Comparison of ENCODE assay signal across 16 cellular contexts in genomic region chr13:68369739-68370138, GRCh38.
DNase-seq lines count a peak whose midpoint lies in the region; ATAC-seq, FAIRE-seq and TF ChIP-seq lines count a peak whose summit lies in the region.
"Had no signal": no experiment of that assay in that cellular context is flagged by ENCODE, and none has a peak within 500 bp of the region (broad histone marks: within the 10 kb centered on the region; RNA-seq: fewer than 3 reads in every experiment).

No MANE protein-coding gene starts in this region.

- no peak overlapping the region for H3K14ac ChIP-seq in H1 (ENCODE audit: insufficient read length)

- H4K5ac ChIP-seq in H1 (ENCODE audit: insufficient read length, low read depth, low read length), result no peak overlapping the region

- H2BK5ac ChIP-seq in H1 (ENCODE audit: low read depth, low read length), result no peak overlapping the region

- no peak overlapping the region for H2BK15ac ChIP-seq in H1 (ENCODE audit: low read length)

- TF ChIP-seq EP300 in H1 (IDR thresholded peaks at IDR 0.05; ENCODE audit: borderline replicate concordance in 1 of 2, low read depth in 2 of 2, low read length in 2 of 2), result no peak

- no peak overlapping the region for H3K9ac ChIP-seq in H1 (replicated peaks in 1 of 4; ENCODE audit: extremely low read depth in 1 of 4, low read depth in 3 of 4, low read length in 3 of 4)

- H2AFZ ChIP-seq in H1 (ENCODE audit: low read length), result no peak overlapping the region; the same call in 1 of the 2 replicates

- H3K79me2 ChIP-seq in H1 (ENCODE audit: control insufficient read depth in 1 of 2, insufficient read depth in 2 of 2, low read length in 2 of 2), result no peaks in the 10 kb centered on the region

- DNase-seq in COLO668 (lab: John Stamatoyannopoulos, UW; ENCODE audit: unreplicated experiment), result peak; percentile 81
- DNase-seq in HK-2 (ENCODE audit: unreplicated experiment), result peak; percentile 11
- peak; percentile 32 for DNase-seq in NCI-H69 (lab: John Stamatoyannopoulos, UW)
- no peak for DNase-seq in H1 (ENCODE audit: low read depth in 1 of 2, low spot score in 2 of 2)
- DNase-seq in AML-193 (lab: John Stamatoyannopoulos, UW), result no peak
- no peak for DNase-seq in activated CD4-positive, alpha-beta T cell treated with anti-CD3 and anti-CD28 coated beads for 1 hour
- no peak for DNase-seq in NCI-H446 treated with DMSO at 0.1 percent for 48 hours (lab: John Stamatoyannopoulos, UW)
- DNase-seq: activated naive CD4-positive, alpha-beta T cell treated with anti-CD3 and anti-CD28 coated beads, Interleukin-2, amount 10 ng/mL, durations not matched to agents 7 days and 5 days; left cardiac atrium; NCI-H774; stimulated activated CD4-positive, alpha-beta T cell treated with anti-CD3 and anti-CD28 coated beads, Interleukin-4, amount 100 ng/mL, for 1 hour; uterus had no signal

- no peak for FAIRE-seq in H1 (lab: Jason Lieb, UNC)
- FAIRE-seq: GM12891 had no signal

- TF ChIP-seq RAD21 in H1 (IDR thresholded peaks at IDR 0.05 in 1 of 2, conservative IDR thresholded peaks at IDR 0.05 in 1 of 2; ENCODE audit: low read depth in 2 of 2, low read length in 2 of 2), result no peak

- CTCF ChIA-PET in H1 (lab: Charles Lee; ENCODE audit: partially characterized antibody), result no interaction called here

- no peaks in the 10 kb centered on the region for H3K27me3 ChIP-seq in H1 (replicated peaks in 1 of 4; ENCODE audit: control insufficient read depth in 3 of 4, extremely low read depth in 1 of 4, insufficient read depth in 3 of 4, low read length in 3 of 4)
- H3K27me3 ChIP-seq: uterus had no signal

- POLR2A ChIA-PET in H1 (lab: Charles Lee; ENCODE audit: partially characterized antibody), result no interaction called here

- H4K20me1 ChIP-seq in H1 (replicated peaks in 1 of 2; ENCODE audit: control insufficient read depth in 1 of 2, insufficient read depth in 2 of 2, low read length in 2 of 2), result no peaks in the 10 kb centered on the region

- H3K18ac ChIP-seq in H1 (ENCODE audit: extremely low read depth, low read length), result no peak overlapping the region

- no peak for ATAC-seq in HG02759 (IDR thresholded peaks at IDR 0.05; ENCODE audit: unreplicated experiment)
- ATAC-seq: left cardiac atrium had no signal

- H3K4me3 ChIP-seq in H1 (ENCODE audit: extremely low read depth in 1 of 4, insufficient read depth in 2 of 4, low read depth in 3 of 4, low read length in 4 of 4), result no peak overlapping the region
- H3K4me3 ChIP-seq: SK-N-MC, uterus had no signal

- H3K27ac ChIP-seq in H1 (ENCODE audit: low read depth, low read length), result no peak overlapping the region
- H3K27ac ChIP-seq: SK-N-MC, uterus, VCaP had no signal

- H3K23me2 ChIP-seq in H1 (ENCODE audit: low read depth, low read length), result no peaks in the 10 kb centered on the region

- 95% methylated on average over 5 of the region's 5 CpGs; no CpG with 5 or more reads in 1 of the 2 experiments for WGBS in H1 (ENCODE audit: extremely low coverage in 1 of 2, insufficient coverage in 1 of 2, insufficient read length in 1 of 2, insufficient replicate concordance in 2 of 2, low coverage in 1 of 2, low lambda C conversion rate in 2 of 2, missing lambda C conversion rate in 1 of 2), 2 experiments

- H3K4me2 ChIP-seq in H1 (ENCODE audit: insufficient read depth in 1 of 2, low read depth in 2 of 2, low read length in 2 of 2), result no peak overlapping the region

- no peaks in the 10 kb centered on the region for H3K4me1 ChIP-seq in H1 (replicated peaks in 1 of 4; ENCODE audit: control insufficient read depth in 3 of 4, insufficient read depth in 4 of 4, low read length in 3 of 4)
- H3K4me1 ChIP-seq: uterus had no signal

- TF ChIP-seq CTCF in H1 (IDR thresholded peaks at IDR 0.05; ENCODE audit: control extremely low read depth in 1 of 3, insufficient read depth in 1 of 3, low read depth in 1 of 3, low read length in 3 of 3), result no peak

- H4K91ac ChIP-seq in H1 (replicated peaks; ENCODE audit: insufficient read length, low read length), result no peak overlapping the region

- no peak overlapping the region for H2AK5ac ChIP-seq in H1 (ENCODE audit: low read depth, low read length)

- H2BK120ac ChIP-seq in H1 (replicated peaks; ENCODE audit: low read depth, low read length), result no peak overlapping the region

- no peak overlapping the region for H2BK12ac ChIP-seq in H1 (ENCODE audit: low read depth, low read length)

- H3K36me3 ChIP-seq in H1 (ENCODE audit: control insufficient read depth in 2 of 4, insufficient read depth in 4 of 4, low read length in 3 of 4), result no peaks in the 10 kb centered on the region
- H3K36me3 ChIP-seq: uterus had no signal

- H3K9me3 ChIP-seq in H1 (ENCODE audit: insufficient read depth in 2 of 2, low read depth in 1 of 2, low read length in 1 of 2), result no peaks in the 10 kb centered on the region
- H3K9me3 ChIP-seq: uterus had no signal

- H3K4ac ChIP-seq in H1 (replicated peaks; ENCODE audit: insufficient read length, low read depth, low read length), result no peak overlapping the region

- no peak for TF ChIP-seq POLR2A in H1 (IDR thresholded peaks at IDR 0.05; ENCODE audit: control extremely low read depth in 1 of 2, low read depth in 2 of 2, low read length in 2 of 2)

- no peak overlapping the region for H3K56ac ChIP-seq in H1 (replicated peaks; ENCODE audit: insufficient read length, low read depth, low read length)

- H2BK20ac ChIP-seq in H1 (ENCODE audit: low read length), result no peak overlapping the region

- H3K23ac ChIP-seq in H1 (ENCODE audit: insufficient read length), result no peak overlapping the region

- H4K8ac ChIP-seq in H1 (ENCODE audit: extremely low read depth, insufficient read depth, low read length), result no peak overlapping the region

- no peaks in the 10 kb centered on the region for H3K79me1 ChIP-seq in H1 (ENCODE audit: low read depth, low read length)

TF ChIP-seq in H1, 55 proteins besides CTCF, POLR2A, EP300 and RAD21:
- TF ChIP-seq TAF7 (optimal IDR thresholded peaks at IDR 0.05; ENCODE audit: borderline replicate concordance, low read depth, low read length) (no peak), BACH1 (IDR thresholded peaks at IDR 0.05; ENCODE audit: low read length) (peak; percentile 37; the same call in 1 of the 2 replicates), RFX5 (IDR thresholded peaks at IDR 0.05; ENCODE audit: borderline replicate concordance, low read depth, low read length) (peak; percentile 42; the same call in 1 of the 2 replicates)

Comparison
In these comparisons a context has a peak if more than half of its experiments do, and no peak if none do; other contexts are left out.
1. DNase-seq: peak in COLO668 (single experiment), HK-2 (single experiment) and NCI-H69 (single experiment); none in H1 (0 of 2), AML-193 (0 of 2), activated CD4-positive, alpha-beta T cell treated with anti-CD3 and anti-CD28 coated beads for 1 hour (single experiment) and NCI-H446 treated with DMSO at 0.1 percent for 48 hours (single experiment).